Comparison of ENCODE assay signal across 10 cellular contexts in the genomic region with DNA sequence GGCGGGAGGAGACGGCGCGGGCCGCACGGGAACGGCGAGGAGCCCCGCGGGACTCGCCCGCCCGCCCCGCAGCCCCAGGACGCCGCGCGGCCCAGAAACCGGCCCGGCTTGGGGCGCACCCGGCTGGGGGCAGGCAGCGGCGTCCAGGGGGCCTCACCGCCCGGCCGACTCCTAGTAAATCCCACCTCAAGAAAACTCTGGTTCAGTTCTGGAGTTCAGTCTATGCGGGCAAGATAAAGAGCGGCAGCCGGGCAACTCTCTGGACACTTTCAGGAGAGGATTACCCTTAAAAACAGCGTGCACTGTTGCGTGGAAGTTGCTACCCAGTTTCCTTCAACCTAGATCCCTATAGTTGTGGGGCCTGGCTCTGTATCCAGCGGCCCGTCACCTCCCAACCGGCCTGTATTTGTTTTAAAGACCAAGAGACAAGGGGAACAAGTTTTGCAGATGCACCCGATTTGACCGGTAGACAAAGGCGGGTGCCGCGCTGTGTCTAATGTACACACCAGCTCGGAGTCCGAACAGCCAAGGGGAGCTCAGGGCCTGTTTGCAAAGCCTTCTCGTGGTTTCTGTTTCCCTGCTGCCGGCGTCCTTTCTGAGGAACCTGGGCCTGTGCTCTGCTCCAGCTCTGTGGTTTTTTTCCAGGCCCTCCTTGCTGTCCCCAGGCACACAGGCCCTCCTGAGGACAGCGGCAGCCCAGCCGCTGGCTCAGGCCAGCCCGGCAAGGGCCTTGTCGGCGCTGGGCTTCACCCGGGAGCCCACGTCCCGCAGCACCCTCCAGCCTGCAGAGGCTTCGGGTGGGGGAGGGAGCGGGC. TPM values are rescaled to one million over a fixed set of nuclear protein-coding genes. Genes with fewer than 3 reads are reported as not detected.
A peak's percentile ranks its signal among the peaks of the same experiment; 100 is the strongest.
DNase-seq lines count a peak whose midpoint lies in the region; ATAC-seq and TF ChIP-seq lines count a peak whose summit lies in the region.
"Had no signal": no experiment of that assay in that cellular context is flagged by ENCODE, and none has a peak within 500 bp of the region (broad histone marks: within the 10 kb centered on the region; RNA-seq: fewer than 3 reads in every experiment).

No MANE protein-coding gene starts in this region.

- H3K27me3 Mint-ChIP-seq in CD8-positive, alpha-beta memory T cell: peaks cover 44 to 58% of the 10 kb centered on the region in 2 donors
- H3K27me3 Mint-ChIP-seq in IgD-negative memory B cell (peaks cover 46% of the 10 kb centered on the region), neural crest cell (ENCODE audit: low read depth) (peaks cover 82% of the 10 kb centered on the region)

- H3K4me1 Mint-ChIP-seq in CD8-positive, alpha-beta memory T cell: peaks cover 25 to 38% (median 27%) of the 10 kb centered on the region in 3 donors
- H3K4me1 Mint-ChIP-seq in IgD-negative memory B cell (peaks cover 12 to 24% (median 17%) of the 10 kb centered on the region in 3 donors), neural crest cell (peaks cover 15% of the 10 kb centered on the region)

- TF ChIP-seq CTCF in brain microvascular endothelial cell (IDR thresholded peaks at IDR 0.05; ENCODE audit: low read depth, low read length, missing control alignments): no peak
- TF ChIP-seq CTCF in neural crest cell (conservative IDR thresholded peaks at IDR 0.05): no peak

- peaks cover 19% of the 10 kb centered on the region for H3K4me1 ChIP-seq in CD8-positive, alpha-beta memory T cell (ENCODE audit: insufficient read depth, low read length)
- peaks cover 30% of the 10 kb centered on the region for H3K4me1 ChIP-seq in effector memory CD4-positive, alpha-beta T cell (ENCODE audit: control insufficient read depth, insufficient read depth, low read length, poor library complexity, severe bottlenecking)

- peak overlapping the region; percentile 16 to 76 (median 70) for H3K4me3 Mint-ChIP-seq in CD8-positive, alpha-beta memory T cell
- H3K4me3 Mint-ChIP-seq in IgD-negative memory B cell: peak overlapping the region; percentile 63 to 90 (median 74)
- H3K4me3 Mint-ChIP-seq in neural crest cell: peak overlapping the region; percentile 76

- H3K9me3 Mint-ChIP-seq in CD8-positive, alpha-beta memory T cell: peaks cover 0 to 4% (median 0%) of the 10 kb centered on the region in 5 donors
- H3K9me3 Mint-ChIP-seq in IgD-negative memory B cell (peaks cover 0 to 3% (median 0%) of the 10 kb centered on the region in 3 donors), neural crest cell (no peaks in the 10 kb centered on the region)

- H3K36me3 ChIP-seq in CD8-positive, alpha-beta memory T cell (ENCODE audit: insufficient read depth, low read length): no peaks in the 10 kb centered on the region
- H3K36me3 ChIP-seq in brain microvascular endothelial cell (replicated peaks): no peaks in the 10 kb centered on the region
- H3K36me3 ChIP-seq in effector memory CD4-positive, alpha-beta T cell (ENCODE audit: control insufficient read depth, insufficient read depth, low read length): no peaks in the 10 kb centered on the region

- no peaks in the 10 kb centered on the region for H3K9me3 ChIP-seq in CD8-positive, alpha-beta memory T cell (ENCODE audit: low read length)
- no peaks in the 10 kb centered on the region for H3K9me3 ChIP-seq in effector memory CD4-positive, alpha-beta T cell (ENCODE audit: control insufficient read depth, low read length)

- in situ Hi-C loops in brain microvascular endothelial cell (cut with HindIII; ENCODE audit: low pct_ligation_motif_present, low sequenced_read_pairs): no loop called here

- no peak for DNase-seq in CD8-positive, alpha-beta memory T cell
- DNase-seq in brain microvascular endothelial cell: no peak
- DNase-seq in neural crest cell (ENCODE audit: low read depth, low spot score): no peak
- no peak for DNase-seq in glomerular visceral epithelial cell (ENCODE audit: extremely low spot score)
- DNase-seq in effector memory CD4-positive, alpha-beta T cell: no peak
- DNase-seq: cerebellar nuclear complex, substantia nigra had no signal

- peaks cover 38% of the 10 kb centered on the region for H3K27me3 ChIP-seq in CD8-positive, alpha-beta memory T cell (ENCODE audit: insufficient read depth, low read length, poor library complexity, severe bottlenecking)
- peaks cover 83% of the 10 kb centered on the region for H3K27me3 ChIP-seq in brain microvascular endothelial cell (replicated peaks)
- H3K27me3 ChIP-seq in effector memory CD4-positive, alpha-beta T cell (replicated peaks; ENCODE audit: control insufficient read depth, insufficient read depth, low read length, poor library complexity, severe bottlenecking): peaks cover 36% of the 10 kb centered on the region

- POLR2A ChIA-PET in CD8-positive, alpha-beta memory T cell (lab: Charles Lee): no interaction called here

- CTCF ChIA-PET in CD8-positive, alpha-beta memory T cell (lab: Charles Lee): no interaction called here

- H3K36me3 Mint-ChIP-seq in CD8-positive, alpha-beta memory T cell: peaks cover 0 to 4% (median 0%) of the 10 kb centered on the region in 3 donors
- H3K36me3 Mint-ChIP-seq in IgD-negative memory B cell: no peaks in the 10 kb centered on the region
- no peaks in the 10 kb centered on the region for H3K36me3 Mint-ChIP-seq in neural crest cell (ENCODE audit: low read depth)

- no peak overlapping the region for H3K4me3 ChIP-seq in CD8-positive, alpha-beta memory T cell (ENCODE audit: low read length)
- H3K4me3 ChIP-seq in brain microvascular endothelial cell (ENCODE audit: low read depth, low read length): peak overlapping the region; percentile 17
- no peak overlapping the region for H3K4me3 ChIP-seq in effector memory CD4-positive, alpha-beta T cell (ENCODE audit: insufficient read depth, low read depth, low read length, poor library complexity, severe bottlenecking)

- ATAC-seq in GM21825 (IDR thresholded peaks at IDR 0.05; ENCODE audit: unreplicated experiment) (no peak), GM18520 (IDR thresholded peaks at IDR 0.05; ENCODE audit: unreplicated experiment) (no peak)

- H3K27ac Mint-ChIP-seq in CD8-positive, alpha-beta memory T cell: peak overlapping the region in 1 of 8 donors; percentile 49
- H3K27ac Mint-ChIP-seq in IgD-negative memory B cell (peak overlapping the region in 2 of 3 donors; percentile 45 to 85), neural crest cell (ENCODE audit: unreplicated experiment) (no peak overlapping the region)

- peak overlapping the region; percentile 72 for H3K27ac ChIP-seq in CD8-positive, alpha-beta memory T cell (ENCODE audit: low read depth, low read length)
- no peak overlapping the region for H3K27ac ChIP-seq in brain microvascular endothelial cell
- no peak overlapping the region for H3K27ac ChIP-seq in effector memory CD4-positive, alpha-beta T cell (ENCODE audit: insufficient read depth, low read length, poor library complexity, severe bottlenecking)

RNA-seq across cellular contexts. Expression of gene TBX1, which starts 1.1 kb away (rescaled TPM):
- not detected for total RNA-seq in CD8-positive, alpha-beta memory T cell
- not detected for polyA plus RNA-seq in CD8-positive, alpha-beta memory T cell
- not detected for polyA plus RNA-seq in IgD-negative memory B cell
- not detected in 2 replicates for total RNA-seq in neural crest cell

RNA-seq across cellular contexts. Expression of gene GP1BB, which starts 38.4 kb away (rescaled TPM):
- total RNA-seq in CD8-positive, alpha-beta memory T cell: not detected
- polyA plus RNA-seq in CD8-positive, alpha-beta memory T cell: not detected
- polyA plus RNA-seq in IgD-negative memory B cell: 2.0 TPM
- 4.6 and 4.8 TPM in 2 replicates for total RNA-seq in neural crest cell

RNA-seq across cellular contexts. Expression of gene SEPTIN5, which starts 47.4 kb away (rescaled TPM):
- total RNA-seq in CD8-positive, alpha-beta memory T cell: under 1 TPM; 0.20 to 0.38 TPM
- polyA plus RNA-seq in CD8-positive, alpha-beta memory T cell: not detected
- polyA plus RNA-seq in IgD-negative memory B cell: 0.43 TPM
- 30.2 and 31.9 TPM in 2 replicates for total RNA-seq in neural crest cell

Comparison
In these comparisons a context has a peak if more than half of its experiments do, and no peak if none do; other contexts are left out.
1. RNA of gene SEPTIN5, which starts 47.4 kb away (total RNA-seq): 30.2 to 31.9 TPM in neural crest cell; 0.20 to 0.38 TPM in CD8-positive, alpha-beta memory T cell; every median in the first group is over 10 times any median in the second.
2. Peak in every context shown above with its lines, with median percentiles within 50 percentile points of each other: H3K4me3 Mint-ChIP-seq.